ENCODE assay signal across 6 cellular contexts in the genomic region with DNA sequence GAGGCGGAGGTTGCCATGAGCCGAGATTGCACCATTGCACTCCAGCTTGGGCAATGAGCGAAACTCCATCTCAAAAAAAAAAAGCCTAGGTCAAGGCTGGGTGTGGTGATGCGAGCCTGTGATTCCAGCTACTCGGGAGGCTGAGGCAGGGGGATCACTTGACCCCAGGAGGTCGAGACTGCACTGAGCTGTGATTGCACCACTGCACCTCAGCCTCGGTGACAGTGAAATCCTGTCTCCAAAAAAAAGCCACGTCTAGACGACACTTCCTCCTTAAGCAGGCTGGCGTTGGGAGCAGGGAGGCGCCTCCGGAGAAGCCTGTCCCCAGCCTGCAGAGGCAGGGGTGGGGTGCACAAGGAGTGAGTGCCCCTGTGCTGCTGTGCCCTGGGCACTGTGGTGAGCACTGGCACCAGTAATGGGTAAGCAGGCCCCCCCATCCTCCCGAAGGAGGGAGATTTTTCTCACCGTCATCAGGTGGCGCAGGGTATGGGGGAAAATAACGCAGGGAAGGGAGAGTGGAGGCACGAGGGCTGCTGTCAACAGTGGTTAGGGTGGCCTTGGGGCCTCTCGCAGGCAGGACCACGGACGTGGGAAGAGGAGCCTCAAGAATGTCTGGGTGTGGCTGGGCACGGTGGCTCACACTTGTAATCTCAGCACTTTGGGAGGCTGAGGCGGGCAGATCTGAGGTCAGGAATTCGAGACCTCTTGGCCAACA. TPM values are rescaled to one million over a fixed set of nuclear protein-coding genes. Genes with fewer than 3 reads are reported as not detected.
DNase-seq lines count a peak whose midpoint lies in the region; ATAC-seq and TF ChIP-seq lines count a peak whose summit lies in the region.

No MANE protein-coding gene starts in this region.

- H3K4me1 ChIP-seq in GM23338 (ENCODE audit: insufficient read depth) (peaks cover 3% of the 10 kb centered on the region; the same call in 1 of the 2 replicates), ascending aorta (peaks cover 0 to under 1% of the 10 kb centered on the region in 2 donors)

- H3K4me3 Mint-ChIP-seq in GM23338, result no peak overlapping the region
- peak overlapping the region; percentile 58 for H3K4me3 Mint-ChIP-seq in activated CD4-positive, alpha-beta T cell treated with anti-CD3 and anti-CD28 coated beads, Interleukin-2, amount 10 ng/mL, durations not matched to agents 24 days and 14 days
- peak overlapping the region; percentile 62 for H3K4me3 Mint-ChIP-seq in natural killer cell treated with Interleukin-12 subunit alpha and Interleukin-12 subunit beta and Interleukin-15 and Interleukin-18, amount 100 ng/mL, for 72 hours

- no peak overlapping the region for H2AFZ ChIP-seq in GM23338

- H3K9me2 ChIP-seq in GM23338 (ENCODE audit: insufficient read depth), result no peaks in the 10 kb centered on the region

- peaks cover 29% of the 10 kb centered on the region for H3K36me3 ChIP-seq in GM23338 (ENCODE audit: insufficient read depth)
- H3K36me3 ChIP-seq in ascending aorta, result peaks cover 68 to 73% of the 10 kb centered on the region in 2 donors

- H3K27ac Mint-ChIP-seq in GM23338, result no peak overlapping the region
- H3K27ac Mint-ChIP-seq in activated CD4-positive, alpha-beta T cell treated with anti-CD3 and anti-CD28 coated beads, Interleukin-2, amount 10 ng/mL, durations not matched to agents 24 days and 14 days, result peak overlapping the region; percentile 91
- peak overlapping the region; percentile 80 to 88 for H3K27ac Mint-ChIP-seq in natural killer cell treated with Interleukin-12 subunit alpha and Interleukin-12 subunit beta and Interleukin-15 and Interleukin-18, amount 100 ng/mL, for 72 hours

- H3K9me3 ChIP-seq in ascending aorta, result no peaks in the 10 kb centered on the region

- DNase-seq in GM23338 (ENCODE audit: low spot score) (no peak), superior temporal gyrus (ENCODE audit: extremely low spot score) (no peak), NCI-H146 (lab: John Stamatoyannopoulos, UW) (no peak), ascending aorta (ENCODE audit: low spot score in 2 of 2) (no peak)
- peak; percentile 77 for DNase-seq in activated CD4-positive, alpha-beta T cell treated with anti-CD3 and anti-CD28 coated beads, Interleukin-2, amount 10 ng/mL, durations not matched to agents 24 days and 14 days
- DNase-seq in natural killer cell treated with Interleukin-12 subunit alpha and Interleukin-12 subunit beta and Interleukin-15 and Interleukin-18, amount 100 ng/mL, for 72 hours (ENCODE audit: low spot score), result no peak

- intact Hi-C loops in activated CD4-positive, alpha-beta T cell treated with anti-CD3 and anti-CD28 coated beads, Interleukin-2, amount 10 ng/mL, durations not matched to agents 24 days and 14 days (cut with micrococcal nuclease), result loop anchor here (2.0 to 10.0 kb wide), 2 partner anchors 13 to 177 kb away; partner anchors contain the start of gene OLFM2
- intact Hi-C loops in ascending aorta (cut with DNase I), result no loop called here

- no peaks in the 10 kb centered on the region for H3K9me3 Mint-ChIP-seq in GM23338
- H3K9me3 Mint-ChIP-seq in activated CD4-positive, alpha-beta T cell treated with anti-CD3 and anti-CD28 coated beads, Interleukin-2, amount 10 ng/mL, durations not matched to agents 24 days and 14 days, result no peaks in the 10 kb centered on the region
- no peaks in the 10 kb centered on the region for H3K9me3 Mint-ChIP-seq in natural killer cell treated with Interleukin-12 subunit alpha and Interleukin-12 subunit beta and Interleukin-15 and Interleukin-18, amount 100 ng/mL, for 72 hours

- H3K79me2 ChIP-seq in GM23338 (replicated peaks; ENCODE audit: insufficient read depth), result peaks cover 14% of the 10 kb centered on the region

- ATAC-seq in GM23338, result no peak
- peak; percentile 47 to 73 for ATAC-seq in natural killer cell treated with Interleukin-12 subunit alpha and Interleukin-12 subunit beta and Interleukin-15 and Interleukin-18, amount 100 ng/mL, for 72 hours

- H3K27me3 ChIP-seq in GM23338 (ENCODE audit: insufficient read depth), result no peaks in the 10 kb centered on the region
- H3K27me3 ChIP-seq in ascending aorta, result no peaks in the 10 kb centered on the region

- H3K4me1 Mint-ChIP-seq in GM23338, result peaks cover 14% of the 10 kb centered on the region
- peaks cover 46% of the 10 kb centered on the region for H3K4me1 Mint-ChIP-seq in activated CD4-positive, alpha-beta T cell treated with anti-CD3 and anti-CD28 coated beads, Interleukin-2, amount 10 ng/mL, durations not matched to agents 24 days and 14 days
- H3K4me1 Mint-ChIP-seq in natural killer cell treated with Interleukin-12 subunit alpha and Interleukin-12 subunit beta and Interleukin-15 and Interleukin-18, amount 100 ng/mL, for 72 hours (ENCODE audit: low read depth in 2 of 2), result peaks cover 50 to 54% of the 10 kb centered on the region in 2 donors

- peaks cover 81% of the 10 kb centered on the region for H3K36me3 Mint-ChIP-seq in GM23338 (ENCODE audit: low read depth)
- H3K36me3 Mint-ChIP-seq in activated CD4-positive, alpha-beta T cell treated with anti-CD3 and anti-CD28 coated beads, Interleukin-2, amount 10 ng/mL, durations not matched to agents 24 days and 14 days (ENCODE audit: low read depth), result peaks cover 74% of the 10 kb centered on the region
- peaks cover 2% of the 10 kb centered on the region for H3K36me3 Mint-ChIP-seq in natural killer cell treated with Interleukin-12 subunit alpha and Interleukin-12 subunit beta and Interleukin-15 and Interleukin-18, amount 100 ng/mL, for 72 hours

- peaks cover 58% of the 10 kb centered on the region for H3F3A ChIP-seq in GM23338 (replicated peaks; ENCODE audit: low read depth)

- no peak overlapping the region for H3K4me2 ChIP-seq in GM23338

- peaks cover 42% of the 10 kb centered on the region for H3K27me3 Mint-ChIP-seq in GM23338 (ENCODE audit: insufficient read depth, low read depth, poor library complexity)
- no peaks in the 10 kb centered on the region for H3K27me3 Mint-ChIP-seq in activated CD4-positive, alpha-beta T cell treated with anti-CD3 and anti-CD28 coated beads, Interleukin-2, amount 10 ng/mL, durations not matched to agents 24 days and 14 days
- no peaks in the 10 kb centered on the region for H3K27me3 Mint-ChIP-seq in natural killer cell treated with Interleukin-12 subunit alpha and Interleukin-12 subunit beta and Interleukin-15 and Interleukin-18, amount 100 ng/mL, for 72 hours

- H4K20me1 ChIP-seq in GM23338 (replicated peaks; ENCODE audit: insufficient read depth), result 0 out of 2 replicates have a peak, but pooled peaks cover 11% of the 10 kb centered on the region

- H3K27ac ChIP-seq in GM23338 (ENCODE audit: low read depth) (peak overlapping the region; percentile 83), ascending aorta (no peak overlapping the region)

- H3K4me3 ChIP-seq in GM23338 (no peak overlapping the region), ascending aorta (no peak overlapping the region)

- TF ChIP-seq CTCF in GM23338 (conservative IDR thresholded peaks at IDR 0.05; ENCODE audit: low read depth in 2 of 2), result no peak
- no peak for TF ChIP-seq CTCF in ascending aorta (IDR thresholded peaks at IDR 0.05)

TF ChIP-seq in GM23338, 12 proteins besides CTCF, POLR2A, EP300 and RAD21 (continues in another document):
- no peak for TF ChIP-seq CREB1 (CRISPR knock-in tag; IDR thresholded peaks at IDR 0.05; ENCODE audit: low read depth)

RNA-seq across cellular contexts. Expression of gene P2RY11, which starts 0.7 kb away (rescaled TPM):
- total RNA-seq in GM23338 (2014; rRNA removed; shearing (Covaris generic)), result 1.2 and 4.0 TPM in 2 replicates
- polyA plus RNA-seq in GM23338 (2016; fragmentation: Nextera tagmentation; extraction: Ambion mirVana), result 3.4 and 4.3 TPM in 2 replicates
- total RNA-seq in activated CD4-positive, alpha-beta T cell treated with anti-CD3 and anti-CD28 coated beads, Interleukin-2, amount 10 ng/mL, durations not matched to agents 24 days and 14 days, result 61.1 and 62.5 TPM in 2 replicates
- total RNA-seq in natural killer cell treated with Interleukin-12 subunit alpha and Interleukin-12 subunit beta and Interleukin-15 and Interleukin-18, amount 100 ng/mL, for 72 hours, result 10 to 100 TPM; 35.0 to 35.6 TPM
- total RNA-seq in ascending aorta, result 10.5 TPM

RNA-seq across cellular contexts. Expression of gene PPAN, which starts 6.0 kb away (rescaled TPM):
- total RNA-seq in GM23338 (2014; rRNA removed; shearing (Covaris generic)), result 56.5 and 71.8 TPM in 2 replicates
- 76.9 and 81.9 TPM in 2 replicates for polyA plus RNA-seq in GM23338 (2016; fragmentation: Nextera tagmentation; extraction: Ambion mirVana)
- total RNA-seq in activated CD4-positive, alpha-beta T cell treated with anti-CD3 and anti-CD28 coated beads, Interleukin-2, amount 10 ng/mL, durations not matched to agents 24 days and 14 days, result 222 and 232 TPM in 2 replicates
- total RNA-seq in natural killer cell treated with Interleukin-12 subunit alpha and Interleukin-12 subunit beta and Interleukin-15 and Interleukin-18, amount 100 ng/mL, for 72 hours, result 100 to 1,000 TPM; 114 to 178 TPM
- not detected for total RNA-seq in ascending aorta

RNA-seq across cellular contexts. Expression of gene EIF3G, which starts 7.5 kb away (rescaled TPM):
- total RNA-seq in GM23338 (2014; rRNA removed; shearing (Covaris generic)), result 299 and 328 TPM in 2 replicates
- 238 and 244 TPM in 2 replicates for polyA plus RNA-seq in GM23338 (2016; fragmentation: Nextera tagmentation; extraction: Ambion mirVana)
- total RNA-seq in activated CD4-positive, alpha-beta T cell treated with anti-CD3 and anti-CD28 coated beads, Interleukin-2, amount 10 ng/mL, durations not matched to agents 24 days and 14 days, result 335 and 341 TPM in 2 replicates
- 100 to 1,000 TPM; 245 to 329 TPM for total RNA-seq in natural killer cell treated with Interleukin-12 subunit alpha and Interleukin-12 subunit beta and Interleukin-15 and Interleukin-18, amount 100 ng/mL, for 72 hours
- 241 TPM for total RNA-seq in ascending aorta

RNA-seq across cellular contexts. Expression of gene ANGPTL6, which starts 9.7 kb away (rescaled TPM):
- total RNA-seq in GM23338 (2014; rRNA removed; shearing (Covaris generic)), result not detected in 2 replicates
- polyA plus RNA-seq in GM23338 (2016; fragmentation: Nextera tagmentation; extraction: Ambion mirVana), result 0.17 TPM in 1 of 2 replicates, not detected in the other
- total RNA-seq in activated CD4-positive, alpha-beta T cell treated with anti-CD3 and anti-CD28 coated beads, Interleukin-2, amount 10 ng/mL, durations not matched to agents 24 days and 14 days, result 9.9 and 11.4 TPM in 2 replicates
- total RNA-seq in natural killer cell treated with Interleukin-12 subunit alpha and Interleukin-12 subunit beta and Interleukin-15 and Interleukin-18, amount 100 ng/mL, for 72 hours, result 1 to 10 TPM; 5.1 to 5.2 TPM
- total RNA-seq in ascending aorta, result not detected

RNA-seq across cellular contexts. Expression of gene SHFL, which starts 26.1 kb away (rescaled TPM):
- total RNA-seq in GM23338 (2014; rRNA removed; shearing (Covaris generic)), result 21.9 and 31.7 TPM in 2 replicates
- polyA plus RNA-seq in GM23338 (2016; fragmentation: Nextera tagmentation; extraction: Ambion mirVana), result 32.1 and 33.6 TPM in 2 replicates
- 56.0 and 60.5 TPM in 2 replicates for total RNA-seq in activated CD4-positive, alpha-beta T cell treated with anti-CD3 and anti-CD28 coated beads, Interleukin-2, amount 10 ng/mL, durations not matched to agents 24 days and 14 days
- 10 to 100 TPM; 61.9 to 83.1 TPM for total RNA-seq in natural killer cell treated with Interleukin-12 subunit alpha and Interleukin-12 subunit beta and Interleukin-15 and Interleukin-18, amount 100 ng/mL, for 72 hours
- total RNA-seq in ascending aorta, result 98.0 TPM

Comparison
In these comparisons a context has a peak if more than half of its experiments do, and no peak if none do; other contexts are left out.
1. RNA of gene PPAN, which starts 6.0 kb away (total RNA-seq): 222 to 232 TPM in activated CD4-positive, alpha-beta T cell treated with anti-CD3 and anti-CD28 coated beads, Interleukin-2, amount 10 ng/mL, durations not matched to agents 24 days and 14 days, 114 to 178 TPM in natural killer cell treated with Interleukin-12 subunit alpha and Interleukin-12 subunit beta and Interleukin-15 and Interleukin-18, amount 100 ng/mL, for 72 hours and 56.5 to 71.8 TPM in GM23338; not detected in ascending aorta (single experiment); every median in the first group is over 10 times any median in the second.